ENCODE assay signal across 8 cellular contexts in genomic region chr22:46661221-46661851, GRCh38. TPM values are rescaled to one million over a fixed set of nuclear protein-coding genes. Genes with fewer than 3 reads are reported as not detected.
A peak's percentile ranks its signal among the peaks of the same experiment; 100 is the strongest.
DNase-seq lines count a peak whose midpoint lies in the region; ATAC-seq, FAIRE-seq and TF ChIP-seq lines count a peak whose summit lies in the region.

No MANE protein-coding gene starts in this region.

- H3K4me2 ChIP-seq in A549, result peak overlapping the region; percentile 66

- H3K36me3 Mint-ChIP-seq in activated CD4-positive, alpha-beta memory T cell treated with anti-CD3 and anti-CD28 coated beads for 36 hours, result no peaks in the 10 kb centered on the region

- H3K9me3 Mint-ChIP-seq in activated CD4-positive, alpha-beta memory T cell treated with anti-CD3 and anti-CD28 coated beads for 36 hours, result no peaks in the 10 kb centered on the region

- peak overlapping the region; percentile 60 to 82; a peak in 5 of 6 replicates for H3K27ac ChIP-seq in A549

- peak; percentile 58 to 64 for DNase-seq in A549 (ENCODE audit: low read depth in 1 of 2, low spot score in 1 of 2)
- peak; percentile 81 for DNase-seq in NCI-H1436 (lab: John Stamatoyannopoulos, UW)
- DNase-seq in activated CD4-positive, alpha-beta memory T cell treated with anti-CD3 and anti-CD28 coated beads for 36 hours, result peak; percentile 82
- peak; percentile 29 for DNase-seq in glomerular visceral epithelial cell (ENCODE audit: extremely low spot score)
- peak; percentile 45 for DNase-seq in stimulated activated CD8-positive, alpha-beta memory T cell treated with anti-CD3 and anti-CD28 coated beads, Interleukin-4, amount 100 ng/mL, for 48 hours
- no peak for DNase-seq in CD1c-positive myeloid dendritic cell (ENCODE audit: extremely low spot score)
- DNase-seq in islet precursor cell, result no peak
- no peak for DNase-seq in HK-2 (ENCODE audit: unreplicated experiment)

- peak overlapping the region; percentile 57 for H3K4me3 Mint-ChIP-seq in activated CD4-positive, alpha-beta memory T cell treated with anti-CD3 and anti-CD28 coated beads for 36 hours

- H3K27ac Mint-ChIP-seq in activated CD4-positive, alpha-beta memory T cell treated with anti-CD3 and anti-CD28 coated beads for 36 hours, result peak overlapping the region; percentile 94

- FAIRE-seq in A549 (lab: Jason Lieb, UNC), result no peak

- no peak overlapping the region for H3K4me3 ChIP-seq in A549

- no peaks in the 10 kb centered on the region for H3K27me3 Mint-ChIP-seq in activated CD4-positive, alpha-beta memory T cell treated with anti-CD3 and anti-CD28 coated beads for 36 hours

- TF ChIP-seq CTCF in A549 (IDR thresholded peaks at IDR 0.05), result no peak

- POLR2A ChIA-PET in A549 (lab: Yijun Ruan, JAX), result no interaction called here
- POLR2A ChIA-PET in activated CD4-positive, alpha-beta memory T cell treated with anti-CD3 and anti-CD28 coated beads for 36 hours (lab: Charles Lee), result no interaction called here

- TF ChIP-seq EP300 in A549 (IDR thresholded peaks at IDR 0.05), result no peak

- TF ChIP-seq POLR2A in A549 (IDR thresholded peaks at IDR 0.05; ENCODE audit: low read length), result no peak

- peaks cover 23% of the 10 kb centered on the region for H3K4me1 Mint-ChIP-seq in activated CD4-positive, alpha-beta memory T cell treated with anti-CD3 and anti-CD28 coated beads for 36 hours (ENCODE audit: low read depth)

- intact Hi-C loops in activated CD4-positive, alpha-beta memory T cell treated with anti-CD3 and anti-CD28 coated beads for 36 hours (cut with micrococcal nuclease), result loop anchor here (1.0 kb wide), 2 partner anchors 13 to 47 kb away; no protein-coding TSS in a partner anchor

- ATAC-seq in A549, result peak; percentile 66 to 69

- H3K9me3 ChIP-seq in A549, result no peaks in the 10 kb centered on the region

- H3K4me1 ChIP-seq in A549, result peaks cover 19% of the 10 kb centered on the region

- TF ChIP-seq RAD21 in A549 (conservative IDR thresholded peaks at IDR 0.05 in 1 of 2, IDR thresholded peaks at IDR 0.05 in 1 of 2), result no peak

- WGBS in A549 (ENCODE audit: missing lambda C conversion rate), result 35% methylated on average over 15 of the region's 22 CpGs

- CTCF ChIA-PET in A549 (lab: Yijun Ruan, JAX), result interaction anchor here (1.0 to 1.2 kb wide), 2 partner anchors 11 to 98 kb away, joined by 3 to 4 read pairs; no protein-coding TSS in a partner anchor
- CTCF ChIA-PET in activated CD4-positive, alpha-beta memory T cell treated with anti-CD3 and anti-CD28 coated beads for 36 hours (lab: Charles Lee), result interaction anchor here (2.3 kb wide), 1 partner anchor 98 kb away, joined by 7 read pairs; no protein-coding TSS in a partner anchor

TF ChIP-seq in A549, 52 proteins besides CTCF, POLR2A, EP300 and RAD21:
- TF ChIP-seq EHF (CRISPR knock-in tag; IDR thresholded peaks at IDR 0.05) (no peak), HOXB13 (CRISPR knock-in tag; IDR thresholded peaks at IDR 0.05; ENCODE audit: low read depth) (no peak), FOSL2 (IDR thresholded peaks at IDR 0.05) (peak; percentile 25; the same call in 1 of the 2 replicates), FOSL2 (CRISPR knock-in tag; IDR thresholded peaks at IDR 0.05) (peak; percentile 95), HOXB5 (CRISPR knock-in tag; IDR thresholded peaks at IDR 0.05) (no peak), ZNF302 (CRISPR knock-in tag; IDR thresholded peaks at IDR 0.05) (no peak)

RNA-seq across cellular contexts. Expression of gene GRAMD4, which starts 41.1 kb away (rescaled TPM):
- polyA plus RNA-seq in A549 (2011; rRNA removed), result 13.1 and 13.2 TPM in 2 replicates
- polyA plus RNA-seq in A549 (2012; cell fraction: cytosol; rRNA removed), result 9.7 and 14.9 TPM in 2 replicates
- 15.6 and 18.2 TPM in 2 replicates for polyA plus RNA-seq in A549 (2012; cell fraction: nucleus; rRNA removed)
- polyA plus RNA-seq in A549 (2017; fragmentation: RNase III; extraction: RNeasy Plus Mini Kit Qiagen cat#74134 plus additional on column Dnase treatment), result 6.0 to 8.1 TPM (median 7.7 TPM) in 3 replicates
- 27.3 and 40.6 TPM in 2 replicates for polyA minus RNA-seq in A549 (2011; rRNA and poly(A)+ RNA removed)
- total RNA-seq in activated CD4-positive, alpha-beta memory T cell treated with anti-CD3 and anti-CD28 coated beads for 36 hours, result 10 to 100 TPM; 50.4 to 52.0 TPM

Comparison
In these comparisons a context has a peak if more than half of its experiments do, and no peak if none do; other contexts are left out.
1. DNase-seq: peak in A549 (2 of 2), NCI-H1436 (single experiment), activated CD4-positive, alpha-beta memory T cell treated with anti-CD3 and anti-CD28 coated beads for 36 hours (single experiment), glomerular visceral epithelial cell (single experiment) and stimulated activated CD8-positive, alpha-beta memory T cell treated with anti-CD3 and anti-CD28 coated beads, Interleukin-4, amount 100 ng/mL, for 48 hours (single experiment); none in CD1c-positive myeloid dendritic cell (single experiment), islet precursor cell (single experiment) and HK-2 (single experiment).